ENCODE assay signal across 1 cellular context in the genomic region with DNA sequence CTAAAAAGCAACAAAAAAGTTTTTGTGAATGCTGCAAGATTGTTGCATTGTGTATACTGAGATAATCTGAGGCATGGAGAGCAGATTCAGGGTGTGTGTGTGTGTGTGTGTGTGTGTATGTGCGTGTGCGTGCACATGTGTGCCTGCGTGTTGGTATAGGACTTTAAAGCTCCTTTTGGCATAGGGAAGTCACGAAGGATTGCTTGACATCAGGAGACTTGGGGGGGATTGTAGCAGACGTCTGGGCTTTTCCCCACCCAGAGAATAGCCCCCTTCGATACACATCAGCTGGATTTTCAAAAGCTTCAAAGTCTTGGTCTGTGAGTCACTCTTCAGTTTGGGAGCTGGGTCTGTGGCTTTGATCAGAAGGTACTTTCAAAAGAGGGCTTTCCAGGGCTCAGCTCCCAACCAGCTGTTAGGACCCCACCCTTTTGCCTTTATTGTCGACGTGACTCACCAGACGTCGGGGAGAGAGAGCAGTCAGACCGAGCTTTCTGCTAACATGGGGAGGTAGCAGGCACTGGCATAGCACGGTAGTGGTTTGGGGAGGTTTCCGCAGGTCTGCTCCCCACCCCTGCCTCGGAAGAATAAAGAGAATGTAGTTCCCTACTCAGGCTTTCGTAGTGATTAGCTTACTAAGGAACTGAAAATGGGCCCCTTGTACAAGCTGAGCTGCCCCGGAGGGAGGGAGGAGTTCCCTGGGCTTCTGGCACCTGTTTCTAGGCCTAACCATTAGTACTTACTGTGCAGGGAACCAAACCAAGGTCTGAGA.
TF ChIP-seq lines count a peak whose summit lies in the region.

No MANE protein-coding gene starts in this region.

TF ChIP-seq in GM12878, 131 proteins besides CTCF, POLR2A, EP300 and RAD21 (continued from another document and continues in another):
- TF ChIP-seq ATF2 (IDR thresholded peaks at IDR 0.05; ENCODE audit: low read length) = no peak
- peak; percentile 71 for TF ChIP-seq TCF12 (IDR thresholded peaks at IDR 0.05; ENCODE audit: low read depth, low read length)
- no peak for TF ChIP-seq MYC (IDR thresholded peaks at IDR 0.05; ENCODE audit: insufficient read depth, insufficient read length, insufficient replicate concordance, low read length, severe bottlenecking)
- TF ChIP-seq CHD2 (IDR thresholded peaks at IDR 0.05; ENCODE audit: borderline replicate concordance, low read depth, low read length) = no peak
- peak; percentile 57; the same call in 1 of the 2 replicates for TF ChIP-seq DPF2 (IDR thresholded peaks at IDR 0.05)
- no peak; the same call in 1 of the 2 replicates for TF ChIP-seq TCF3 (IDR thresholded peaks at IDR 0.05; ENCODE audit: borderline replicate concordance, insufficient read depth, low read depth, low read length)
- TF ChIP-seq MEF2B (IDR thresholded peaks at IDR 0.05; ENCODE audit: partially characterized antibody, poor library complexity, severe bottlenecking) = peak; percentile 26
- TF ChIP-seq CBX5 (IDR thresholded peaks at IDR 0.05; ENCODE audit: low read depth) = no peak
- no peak for TF ChIP-seq NR2C2 (IDR thresholded peaks at IDR 0.05; ENCODE audit: borderline replicate concordance, control insufficient read depth, insufficient read length, low read depth)
- TF ChIP-seq SMAD5 (IDR thresholded peaks at IDR 0.05; ENCODE audit: low read depth) = peak; percentile 63; the same call in 1 of the 2 replicates
- TF ChIP-seq, protein P1, sequence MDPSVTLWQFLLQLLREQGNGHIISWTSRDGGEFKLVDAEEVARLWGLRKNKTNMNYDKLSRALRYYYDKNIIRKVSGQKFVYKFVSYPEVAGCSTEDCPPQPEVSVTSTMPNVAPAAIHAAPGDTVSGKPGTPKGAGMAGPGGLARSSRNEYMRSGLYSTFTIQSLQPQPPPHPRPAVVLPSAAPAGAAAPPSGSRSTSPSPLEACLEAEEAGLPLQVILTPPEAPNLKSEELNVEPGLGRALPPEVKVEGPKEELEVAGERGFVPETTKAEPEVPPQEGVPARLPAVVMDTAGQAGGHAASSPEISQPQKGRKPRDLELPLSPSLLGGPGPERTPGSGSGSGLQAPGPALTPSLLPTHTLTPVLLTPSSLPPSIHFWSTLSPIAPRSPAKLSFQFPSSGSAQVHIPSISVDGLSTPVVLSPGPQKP (IDR thresholded peaks at IDR 0.05; ENCODE audit: low read depth, low read length) = no peak
- TF ChIP-seq SMAD1 (IDR thresholded peaks at IDR 0.05; ENCODE audit: low read depth, partially characterized antibody) = peak; percentile 30
- TF ChIP-seq, protein P2, sequence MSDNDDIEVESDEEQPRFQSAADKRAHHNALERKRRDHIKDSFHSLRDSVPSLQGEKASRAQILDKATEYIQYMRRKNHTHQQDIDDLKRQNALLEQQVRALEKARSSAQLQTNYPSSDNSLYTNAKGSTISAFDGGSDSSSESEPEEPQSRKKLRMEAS (IDR thresholded peaks at IDR 0.05; ENCODE audit: low read depth, low read length) = no peak
- TF ChIP-seq EZH2 (IDR thresholded peaks at IDR 0.05; ENCODE audit: borderline replicate concordance, control insufficient read depth, low read depth, low read length) = no peak
- peak; percentile 93 for TF ChIP-seq EED (IDR thresholded peaks at IDR 0.05; ENCODE audit: low read depth)
- TF ChIP-seq, protein P3, sequence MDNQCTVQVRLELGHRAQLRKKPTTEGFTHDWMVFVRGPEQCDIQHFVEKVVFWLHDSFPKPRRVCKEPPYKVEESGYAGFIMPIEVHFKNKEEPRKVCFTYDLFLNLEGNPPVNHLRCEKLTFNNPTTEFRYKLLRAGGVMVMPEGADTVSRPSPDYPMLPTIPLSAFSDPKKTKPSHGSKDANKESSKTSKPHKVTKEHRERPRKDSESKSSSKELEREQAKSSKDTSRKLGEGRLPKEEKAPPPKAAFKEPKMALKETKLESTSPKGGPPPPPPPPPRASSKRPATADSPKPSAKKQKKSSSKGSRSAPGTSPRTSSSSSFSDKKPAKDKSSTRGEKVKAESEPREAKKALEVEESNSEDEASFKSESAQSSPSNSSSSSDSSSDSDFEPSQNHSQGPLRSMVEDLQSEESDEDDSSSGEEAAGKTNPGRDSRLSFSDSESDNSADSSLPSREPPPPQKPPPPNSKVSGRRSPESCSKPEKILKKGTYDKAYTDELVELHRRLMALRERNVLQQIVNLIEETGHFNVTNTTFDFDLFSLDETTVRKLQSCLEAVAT (IDR thresholded peaks at IDR 0.05) = peak; percentile 89
- no peak for TF ChIP-seq SUZ12 (IDR thresholded peaks at IDR 0.05; ENCODE audit: unreplicated experiment)
- no peak for TF ChIP-seq SUPT20H (IDR thresholded peaks at IDR 0.05; ENCODE audit: borderline replicate concordance, control insufficient read depth, low read depth, low read length)
- 0 out of 2 replicates have a peak, but pooled peaks have one; percentile 38 for TF ChIP-seq BMI1 (IDR thresholded peaks at IDR 0.05; ENCODE audit: borderline replicate concordance)
- TF ChIP-seq BRCA1 (IDR thresholded peaks at IDR 0.05; ENCODE audit: low read depth, low read length) = no peak
- TF ChIP-seq NKRF (conservative IDR thresholded peaks at IDR 0.05) = peak; percentile 28; the same call in 1 of the 2 replicates
- 0 out of 2 replicates have a peak, but pooled peaks have one; percentile 42 for TF ChIP-seq WRNIP1 (IDR thresholded peaks at IDR 0.05; ENCODE audit: borderline replicate concordance, low read depth, low read length)
- TF ChIP-seq SREBF1 (IDR thresholded peaks at IDR 0.05; ENCODE audit: low read length) = no peak
- no peak for TF ChIP-seq IRF5 (IDR thresholded peaks at IDR 0.05; ENCODE audit: borderline replicate concordance)
- no peak for TF ChIP-seq PAX8 (IDR thresholded peaks at IDR 0.05)
- TF ChIP-seq RUNX3 (IDR thresholded peaks at IDR 0.05; ENCODE audit: low read length) = no peak
- TF ChIP-seq NFXL1 (IDR thresholded peaks at IDR 0.05; ENCODE audit: borderline replicate concordance) = no peak
- no peak for TF ChIP-seq STAT1 (conservative IDR thresholded peaks at IDR 0.05)
- peak; percentile 81 for TF ChIP-seq IKZF1 (conservative IDR thresholded peaks at IDR 0.05)
- peak; percentile 81; the same call in 1 of the 2 replicates for TF ChIP-seq TARDBP (IDR thresholded peaks at IDR 0.05; ENCODE audit: borderline replicate concordance)
- no peak for TF ChIP-seq SP1 (IDR thresholded peaks at IDR 0.05; ENCODE audit: low read depth, low read length)
- no peak; the same call in 1 of the 2 replicates for TF ChIP-seq SMARCA5 (IDR thresholded peaks at IDR 0.05)
- peak; percentile 21 for TF ChIP-seq HDAC6 (IDR thresholded peaks at IDR 0.05; ENCODE audit: unreplicated experiment)
- TF ChIP-seq JUND (IDR thresholded peaks at IDR 0.05; ENCODE audit: low read depth, low read length) = no peak
- TF ChIP-seq NFIC (IDR thresholded peaks at IDR 0.05; ENCODE audit: low read depth, low read length) = no peak
- TF ChIP-seq SMC3 (IDR thresholded peaks at IDR 0.05; ENCODE audit: borderline replicate concordance, low read length) = peak; percentile 19; the same call in 1 of the 2 replicates
- TF ChIP-seq PML (IDR thresholded peaks at IDR 0.05; ENCODE audit: low read length) = no peak
- peak; percentile 67; the same call in 1 of the 2 replicates for TF ChIP-seq RELB (IDR thresholded peaks at IDR 0.05; ENCODE audit: low read depth)
- no peak for TF ChIP-seq SREBF2 (IDR thresholded peaks at IDR 0.05; ENCODE audit: low read length)
- peak; percentile 88 for TF ChIP-seq ZNF687 (IDR thresholded peaks at IDR 0.05)
- TF ChIP-seq SPI1 (IDR thresholded peaks at IDR 0.05; ENCODE audit: borderline replicate concordance, insufficient read depth, low read depth, low read length) = peak; percentile 91
- TF ChIP-seq ESRRA (IDR thresholded peaks at IDR 0.05; ENCODE audit: low read length) = 0 out of 2 replicates have a peak, but pooled peaks have one; percentile 43
- TF ChIP-seq MTA2 (IDR thresholded peaks at IDR 0.05; ENCODE audit: low read depth) = peak; percentile 62
- TF ChIP-seq, protein P4, sequence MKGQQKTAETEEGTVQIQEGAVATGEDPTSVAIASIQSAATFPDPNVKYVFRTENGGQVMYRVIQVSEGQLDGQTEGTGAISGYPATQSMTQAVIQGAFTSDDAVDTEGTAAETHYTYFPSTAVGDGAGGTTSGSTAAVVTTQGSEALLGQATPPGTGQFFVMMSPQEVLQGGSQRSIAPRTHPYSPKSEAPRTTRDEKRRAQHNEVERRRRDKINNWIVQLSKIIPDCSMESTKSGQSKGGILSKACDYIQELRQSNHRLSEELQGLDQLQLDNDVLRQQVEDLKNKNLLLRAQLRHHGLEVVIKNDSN (IDR thresholded peaks at IDR 0.05; ENCODE audit: borderline replicate concordance, extremely low read length, insufficient read depth, low read depth, low read length) = no peak
- TF ChIP-seq SIN3A (IDR thresholded peaks at IDR 0.05; ENCODE audit: low read depth, low read length) = no peak; the same call in 1 of the 2 replicates
- no peak for TF ChIP-seq NRF1 (conservative IDR thresholded peaks at IDR 0.05; ENCODE audit: low read depth, low read length)
- TF ChIP-seq LARP7 (IDR thresholded peaks at IDR 0.05) = peak; percentile 54; the same call in 1 of the 2 replicates
- no peak for TF ChIP-seq FOXK2 (IDR thresholded peaks at IDR 0.05)
